ENCODE assay signal across 16 cellular contexts in genomic region chr18:6835345-6835744, GRCh38.
"Had no signal": no experiment of that assay in that cellular context is flagged by ENCODE, and none has a peak within 500 bp of the region (broad histone marks: within the 10 kb centered on the region; RNA-seq: fewer than 3 reads in every experiment).

No MANE protein-coding gene starts in this region.

- H3K27ac ChIP-seq: breast epithelium, esophagus squamous epithelium, gastroesophageal sphincter, neutrophil, right atrium auricular region, tibial artery had no signal

- H3K4me3 ChIP-seq: breast epithelium, esophagus squamous epithelium, gastroesophageal sphincter, right atrium auricular region, tibial artery had no signal

- H3K36me3 ChIP-seq: breast epithelium, esophagus squamous epithelium, gastroesophageal sphincter, neutrophil, right atrium auricular region, tibial artery had no signal

- H3K4me1 ChIP-seq: breast epithelium, esophagus squamous epithelium, gastroesophageal sphincter, right atrium auricular region, tibial artery had no signal

- DNase-seq: activated CD4-positive, alpha-beta T cell treated with anti-CD3 and anti-CD28 coated beads, Interleukin-2, amount 50 U/mL, for 4 hours; activated CD4-positive, CD25-positive, alpha-beta regulatory T cell treated with anti-CD3 and anti-CD28 coated beads, Interleukin-2, amount 50 U/mL, for 72 hours; activated CD8-positive, alpha-beta memory T cell treated with anti-CD3 and anti-CD28 coated beads, Interleukin-2, amount 10 ng/mL, durations not matched to agents 7 days and 5 days; activated effector memory CD4-positive, alpha-beta T cell treated with Interleukin-2 at 50 U/mL for 16 hours; activated T-cell treated with anti-CD3 and anti-CD28 coated beads, Interleukin-2, amount 50 U/mL, for 24 hours; anterior cingulate cortex; esophagus squamous epithelium; naive thymus-derived CD4-positive, alpha-beta T cell; posterior cingulate gyrus; T-helper 9 cell; tibial artery had no signal

- H3K27me3 ChIP-seq: breast epithelium, esophagus squamous epithelium, gastroesophageal sphincter, neutrophil, right atrium auricular region, tibial artery had no signal

- ATAC-seq: activated CD8-positive, alpha-beta memory T cell treated with anti-CD3 and anti-CD28 coated beads, Interleukin-2, amount 10 ng/mL, durations not matched to agents 7 days and 5 days; gastroesophageal sphincter; naive thymus-derived CD4-positive, alpha-beta T cell; stimulated activated effector memory CD8-positive, alpha-beta T cell treated with anti-CD3 and anti-CD28 coated beads, Interleukin-12 subunit alpha, Interleukin-12 subunit beta, amount 100 ng/mL, for 72 hours had no signal

- H3K9me3 ChIP-seq: breast epithelium, esophagus squamous epithelium, gastroesophageal sphincter, neutrophil, tibial artery had no signal
